29 cellular contexts compared by ENCODE assay signal in genomic region chr17:21372256-21372954, GRCh38. TPM values are rescaled to one million over a fixed set of nuclear protein-coding genes. Genes with fewer than 3 reads are reported as not detected.
"Had no signal": no experiment of that assay in that cellular context is flagged by ENCODE, and none has a peak within 500 bp of the region (broad histone marks: within the 10 kb centered on the region; RNA-seq: fewer than 3 reads in every experiment).

No MANE protein-coding gene starts in this region.

- H3K27ac Mint-ChIP-seq: nephron; stimulated activated naive B cell treated with anti-CD40 and anti-IgM and Interleukin-4, amounts not matched to agents 10 μg/mL and 1 μg/mL and 100 μg/mL, for 72 hours; stimulated activated naive CD8-positive, alpha-beta T cell treated with anti-CD3 and anti-CD28 coated beads, Interleukin-15, Interleukin-2, amounts not matched to agents 100 ng/mL and 50 ng/mL, for 24 hours had no signal

- H3K4me3 ChIP-seq: coronary artery, esophagus muscularis mucosa, gastroesophageal sphincter, heart left ventricle, hepatocyte, left lung, pancreas, right lobe of liver, thoracic aorta, tibial nerve, upper lobe of left lung, uterus had no signal

- H2AFZ ChIP-seq: hepatocyte had no signal

- H3K79me2 ChIP-seq: hepatocyte had no signal

- H3K36me3 ChIP-seq: esophagus muscularis mucosa, gastroesophageal sphincter, heart left ventricle, left lung, neutrophil, pancreas, right lobe of liver, thoracic aorta, tibial nerve, upper lobe of left lung, uterus had no signal

- H3K9me3 ChIP-seq: esophagus muscularis mucosa, gastroesophageal sphincter, heart left ventricle, left lung, neutrophil, pancreas, right lobe of liver, thoracic aorta, tibial nerve, upper lobe of left lung, uterus had no signal

- H3K4me2 ChIP-seq: hepatocyte had no signal

- H3K9me3 Mint-ChIP-seq: naive thymus-derived CD4-positive, alpha-beta T cell; nephron; stimulated activated naive B cell treated with anti-CD40 and anti-IgM and Interleukin-4, amounts not matched to agents 10 μg/mL and 1 μg/mL and 100 μg/mL, for 72 hours; stimulated activated naive CD8-positive, alpha-beta T cell treated with anti-CD3 and anti-CD28 coated beads, Interleukin-15, Interleukin-2, amounts not matched to agents 100 ng/mL and 50 ng/mL, for 24 hours had no signal

- FAIRE-seq: endothelial cell of umbilical vein, pancreas, small intestine had no signal

- H3K27ac ChIP-seq: coronary artery, esophagus muscularis mucosa, foreskin keratinocyte, gastroesophageal sphincter, hepatocyte, left lung, neutrophil, pancreas, right lobe of liver, thoracic aorta, tibial nerve, upper lobe of left lung, uterus had no signal

- ATAC-seq: foreskin keratinocyte; gastroesophageal sphincter; heart left ventricle; left cardiac atrium; left lung; naive thymus-derived CD4-positive, alpha-beta T cell; pancreas had no signal

- H3K27me3 ChIP-seq: right lobe of liver, uterus had no signal

- H3K36me3 Mint-ChIP-seq: naive thymus-derived CD4-positive, alpha-beta T cell; stimulated activated naive B cell treated with anti-CD40 and anti-IgM and Interleukin-4, amounts not matched to agents 10 μg/mL and 1 μg/mL and 100 μg/mL, for 72 hours had no signal

- H3K4me3 Mint-ChIP-seq: naive thymus-derived CD4-positive, alpha-beta T cell; stimulated activated naive B cell treated with anti-CD40 and anti-IgM and Interleukin-4, amounts not matched to agents 10 μg/mL and 1 μg/mL and 100 μg/mL, for 72 hours; stimulated activated naive CD8-positive, alpha-beta T cell treated with anti-CD3 and anti-CD28 coated beads, Interleukin-15, Interleukin-2, amounts not matched to agents 100 ng/mL and 50 ng/mL, for 24 hours had no signal

- H3K4me1 ChIP-seq: foreskin keratinocyte had no signal

- DNase-seq: dermis blood vessel endothelial cell; effector memory CD4-positive, alpha-beta T cell; foreskin keratinocyte; heart left ventricle; left cardiac atrium; mammary epithelial cell; mesendoderm; midbrain; naive thymus-derived CD4-positive, alpha-beta T cell; retina; small intestine; stimulated activated CD4-positive, alpha-beta T cell treated with anti-CD3 and anti-CD28 coated beads, Interleukin-15, amount 100 ng/mL, for 24 hours; stimulated activated CD4-positive, alpha-beta T cell treated with anti-CD3 and anti-CD28 coated beads, Interleukin-2, amount 100 ng/mL, for 48 hours; stimulated activated naive B cell treated with anti-CD40 and anti-IgM and Interleukin-4, amounts not matched to agents 10 μg/mL and 1 μg/mL and 100 μg/mL, for 72 hours; upper lobe of left lung; uterus had no signal

RNA-seq across cellular contexts. Expression of gene KCNJ12, which starts 3.8 kb away (rescaled TPM):
- total RNA-seq: mammary epithelial cell had no signal
- polyA plus RNA-seq: naive thymus-derived CD4-positive, alpha-beta T cell had no signal
